Comparison of ENCODE assay signal across 1 cellular context in genomic region chr12:29023436-29024076, GRCh38.
TF ChIP-seq lines count a peak whose summit lies in the region.

No MANE protein-coding gene starts in this region.

TF ChIP-seq in H1, 55 proteins besides CTCF, POLR2A, EP300 and RAD21:
- TF ChIP-seq JUND (IDR thresholded peaks at IDR 0.05; ENCODE audit: low read length), result no peak
- no peak for TF ChIP-seq SUZ12 (IDR thresholded peaks at IDR 0.05; ENCODE audit: low read length)
- no peak for TF ChIP-seq USF2 (IDR thresholded peaks at IDR 0.05; ENCODE audit: low read length)
- no peak for TF ChIP-seq HDAC6 (IDR thresholded peaks at IDR 0.05; ENCODE audit: low read depth, low read length)
- TF ChIP-seq BCL11A (IDR thresholded peaks at IDR 0.05; ENCODE audit: low read depth in 2 of 2, low read length in 2 of 2), result no peak
- TF ChIP-seq SP4 (IDR thresholded peaks at IDR 0.05; ENCODE audit: low read length), result no peak
- TF ChIP-seq CBX5 (IDR thresholded peaks at IDR 0.05; ENCODE audit: low read depth, low read length), result no peak
